In the genomic region with DNA sequence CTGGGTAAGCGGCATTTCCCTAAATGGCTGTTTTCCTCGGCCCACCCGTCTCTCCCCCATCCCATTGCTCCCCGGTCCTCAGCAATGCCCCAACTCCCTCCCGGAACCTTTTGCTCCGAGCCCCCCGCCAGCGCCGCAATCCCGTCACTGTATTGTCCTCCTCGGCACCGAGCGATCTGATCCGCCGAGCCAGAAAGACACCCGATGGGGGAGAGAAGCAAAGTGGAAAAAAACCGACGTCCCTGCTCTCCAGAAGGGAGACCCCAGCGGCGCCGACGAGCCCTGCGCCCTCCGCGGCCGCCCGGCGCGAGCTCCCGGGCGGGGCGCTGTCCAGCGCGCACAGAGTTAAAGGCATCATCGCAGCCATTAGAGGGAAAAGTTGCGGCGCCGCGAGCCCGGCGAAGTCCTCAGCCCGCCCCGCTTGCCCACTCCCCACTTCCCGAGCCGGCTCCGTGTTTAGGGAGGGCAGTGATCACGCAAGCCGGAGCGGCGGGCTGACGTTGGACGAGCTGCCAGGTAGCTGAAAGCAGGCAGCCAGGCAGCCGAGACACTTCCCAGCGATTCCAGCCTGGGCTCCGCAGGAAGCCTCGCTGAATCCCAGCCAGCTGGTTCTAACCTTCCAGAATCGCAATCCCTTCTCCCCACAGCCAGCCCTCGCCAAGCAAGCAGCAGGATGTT, we compare ENCODE assay signal across 1 cellular context.
TF ChIP-seq lines count a peak whose summit lies in the region.

A gene with protein sequence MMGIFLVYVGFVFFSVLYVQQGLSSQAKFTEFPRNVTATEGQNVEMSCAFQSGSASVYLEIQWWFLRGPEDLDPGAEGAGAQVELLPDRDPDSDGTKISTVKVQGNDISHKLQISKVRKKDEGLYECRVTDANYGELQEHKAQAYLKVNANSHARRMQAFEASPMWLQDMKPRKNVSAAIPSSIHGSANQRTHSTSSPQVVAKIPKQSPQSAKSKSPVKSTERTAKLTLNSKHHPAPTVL (plus strand): TSS at position 435 of the 678 bp plus-strand sequence. CDS start 356 bp downstream, outside the sequence.

TF ChIP-seq in HepG2, 621 proteins besides CTCF, POLR2A, EP300 and RAD21 (continued from another document and continues in another):
- TF ChIP-seq, protein P1, sequence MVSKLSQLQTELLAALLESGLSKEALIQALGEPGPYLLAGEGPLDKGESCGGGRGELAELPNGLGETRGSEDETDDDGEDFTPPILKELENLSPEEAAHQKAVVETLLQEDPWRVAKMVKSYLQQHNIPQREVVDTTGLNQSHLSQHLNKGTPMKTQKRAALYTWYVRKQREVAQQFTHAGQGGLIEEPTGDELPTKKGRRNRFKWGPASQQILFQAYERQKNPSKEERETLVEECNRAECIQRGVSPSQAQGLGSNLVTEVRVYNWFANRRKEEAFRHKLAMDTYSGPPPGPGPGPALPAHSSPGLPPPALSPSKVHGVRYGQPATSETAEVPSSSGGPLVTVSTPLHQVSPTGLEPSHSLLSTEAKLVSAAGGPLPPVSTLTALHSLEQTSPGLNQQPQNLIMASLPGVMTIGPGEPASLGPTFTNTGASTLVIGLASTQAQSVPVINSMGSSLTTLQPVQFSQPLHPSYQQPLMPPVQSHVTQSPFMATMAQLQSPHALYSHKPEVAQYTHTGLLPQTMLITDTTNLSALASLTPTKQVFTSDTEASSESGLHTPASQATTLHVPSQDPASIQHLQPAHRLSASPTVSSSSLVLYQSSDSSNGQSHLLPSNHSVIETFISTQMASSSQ (IDR thresholded peaks at IDR 0.05; ENCODE audit: low read depth), result no peak
- TF ChIP-seq, protein P1 (CRISPR knock-in tag; IDR thresholded peaks at IDR 0.05; ENCODE audit: borderline replicate concordance), result no peak
- TF ChIP-seq ZNF160 (CRISPR knock-in tag; IDR thresholded peaks at IDR 0.05) (no peak), HNRNPLL (IDR thresholded peaks at IDR 0.05; ENCODE audit: low read depth, low read length, poor library complexity, severe bottlenecking) (peak; percentile 41), ZNF224 (CRISPR knock-in tag; IDR thresholded peaks at IDR 0.05) (no peak), ZBTB8A (CRISPR knock-in tag; IDR thresholded peaks at IDR 0.05; ENCODE audit: borderline replicate concordance, low read depth) (no peak), ZNF383 (CRISPR knock-in tag; IDR thresholded peaks at IDR 0.05; ENCODE audit: borderline replicate concordance) (no peak), SKI (IDR thresholded peaks at IDR 0.05; ENCODE audit: partially characterized antibody) (no peak), ZNF652 (CRISPR knock-in tag; IDR thresholded peaks at IDR 0.05; ENCODE audit: borderline replicate concordance, low read depth) (peak; percentile 58), MATR3 (CRISPR knock-in tag; IDR thresholded peaks at IDR 0.05) (no peak), THYN1 (CRISPR knock-in tag; IDR thresholded peaks at IDR 0.05; ENCODE audit: borderline replicate concordance, low read depth) (no peak), SUZ12 (IDR thresholded peaks at IDR 0.05; ENCODE audit: low read depth, low read length) (no peak), U2AF2 (IDR thresholded peaks at IDR 0.05; ENCODE audit: low read depth, low read length) (no peak), CEBPB (IDR thresholded peaks at IDR 0.05; ENCODE audit: borderline replicate concordance, low read depth, low read length) (no peak), ZNF768 (CRISPR knock-in tag; IDR thresholded peaks at IDR 0.05) (no peak), PTBP1 (IDR thresholded peaks at IDR 0.05; ENCODE audit: low read depth, low read length, poor library complexity, severe bottlenecking) (no peak), ZZZ3 (CRISPR knock-in tag; IDR thresholded peaks at IDR 0.05; ENCODE audit: borderline replicate concordance) (no peak), ZNF382 (CRISPR knock-in tag; IDR thresholded peaks at IDR 0.05; ENCODE audit: borderline replicate concordance) (no peak), CENPX (CRISPR knock-in tag; IDR thresholded peaks at IDR 0.05) (no peak), NFIC (IDR thresholded peaks at IDR 0.05; ENCODE audit: low read length) (no peak), MIER2 (CRISPR knock-in tag; IDR thresholded peaks at IDR 0.05) (0 out of 2 replicates have a peak, but pooled peaks have one; percentile 49)
- TF ChIP-seq, protein P2, sequence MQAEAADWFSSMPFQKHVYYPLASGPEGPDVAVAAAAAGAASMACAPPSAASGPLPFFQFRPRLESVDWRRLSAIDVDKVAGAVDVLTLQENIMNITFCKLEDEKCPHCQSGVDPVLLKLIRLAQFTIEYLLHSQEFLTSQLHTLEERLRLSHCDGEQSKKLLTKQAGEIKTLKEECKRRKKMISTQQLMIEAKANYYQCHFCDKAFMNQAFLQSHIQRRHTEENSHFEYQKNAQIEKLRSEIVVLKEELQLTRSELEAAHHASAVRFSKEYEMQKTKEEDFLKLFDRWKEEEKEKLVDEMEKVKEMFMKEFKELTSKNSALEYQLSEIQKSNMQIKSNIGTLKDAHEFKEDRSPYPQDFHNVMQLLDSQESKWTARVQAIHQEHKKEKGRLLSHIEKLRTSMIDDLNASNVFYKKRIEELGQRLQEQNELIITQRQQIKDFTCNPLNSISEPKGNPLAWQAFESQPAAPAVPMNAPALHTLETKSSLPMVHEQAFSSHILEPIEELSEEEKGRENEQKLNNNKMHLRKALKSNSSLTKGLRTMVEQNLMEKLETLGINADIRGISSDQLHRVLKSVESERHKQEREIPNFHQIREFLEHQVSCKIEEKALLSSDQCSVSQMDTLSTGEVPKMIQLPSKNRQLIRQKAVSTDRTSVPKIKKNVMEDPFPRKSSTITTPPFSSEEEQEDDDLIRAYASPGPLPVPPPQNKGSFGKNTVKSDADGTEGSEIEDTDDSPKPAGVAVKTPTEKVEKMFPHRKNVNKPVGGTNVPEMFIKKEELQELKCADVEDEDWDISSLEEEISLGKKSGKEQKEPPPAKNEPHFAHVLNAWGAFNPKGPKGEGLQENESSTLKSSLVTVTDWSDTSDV (CRISPR knock-in tag; IDR thresholded peaks at IDR 0.05), result no peak
- TF ChIP-seq, protein P3, sequence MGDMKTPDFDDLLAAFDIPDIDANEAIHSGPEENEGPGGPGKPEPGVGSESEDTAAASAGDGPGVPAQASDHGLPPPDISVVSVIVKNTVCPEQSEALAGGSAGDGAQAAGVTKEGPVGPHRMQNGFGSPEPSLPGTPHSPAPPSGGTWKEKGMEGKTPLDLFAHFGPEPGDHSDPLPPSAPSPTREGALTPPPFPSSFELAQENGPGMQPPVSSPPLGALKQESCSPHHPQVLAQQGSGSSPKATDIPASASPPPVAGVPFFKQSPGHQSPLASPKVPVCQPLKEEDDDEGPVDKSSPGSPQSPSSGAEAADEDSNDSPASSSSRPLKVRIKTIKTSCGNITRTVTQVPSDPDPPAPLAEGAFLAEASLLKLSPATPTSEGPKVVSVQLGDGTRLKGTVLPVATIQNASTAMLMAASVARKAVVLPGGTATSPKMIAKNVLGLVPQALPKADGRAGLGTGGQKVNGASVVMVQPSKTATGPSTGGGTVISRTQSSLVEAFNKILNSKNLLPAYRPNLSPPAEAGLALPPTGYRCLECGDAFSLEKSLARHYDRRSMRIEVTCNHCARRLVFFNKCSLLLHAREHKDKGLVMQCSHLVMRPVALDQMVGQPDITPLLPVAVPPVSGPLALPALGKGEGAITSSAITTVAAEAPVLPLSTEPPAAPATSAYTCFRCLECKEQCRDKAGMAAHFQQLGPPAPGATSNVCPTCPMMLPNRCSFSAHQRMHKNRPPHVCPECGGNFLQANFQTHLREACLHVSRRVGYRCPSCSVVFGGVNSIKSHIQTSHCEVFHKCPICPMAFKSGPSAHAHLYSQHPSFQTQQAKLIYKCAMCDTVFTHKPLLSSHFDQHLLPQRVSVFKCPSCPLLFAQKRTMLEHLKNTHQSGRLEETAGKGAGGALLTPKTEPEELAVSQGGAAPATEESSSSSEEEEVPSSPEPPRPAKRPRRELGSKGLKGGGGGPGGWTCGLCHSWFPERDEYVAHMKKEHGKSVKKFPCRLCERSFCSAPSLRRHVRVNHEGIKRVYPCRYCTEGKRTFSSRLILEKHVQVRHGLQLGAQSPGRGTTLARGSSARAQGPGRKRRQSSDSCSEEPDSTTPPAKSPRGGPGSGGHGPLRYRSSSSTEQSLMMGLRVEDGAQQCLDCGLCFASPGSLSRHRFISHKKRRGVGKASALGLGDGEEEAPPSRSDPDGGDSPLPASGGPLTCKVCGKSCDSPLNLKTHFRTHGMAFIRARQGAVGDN (CRISPR knock-in tag; IDR thresholded peaks at IDR 0.05), result 0 out of 2 replicates have a peak, but pooled peaks have one; percentile 10
- TF ChIP-seq, protein P4, sequence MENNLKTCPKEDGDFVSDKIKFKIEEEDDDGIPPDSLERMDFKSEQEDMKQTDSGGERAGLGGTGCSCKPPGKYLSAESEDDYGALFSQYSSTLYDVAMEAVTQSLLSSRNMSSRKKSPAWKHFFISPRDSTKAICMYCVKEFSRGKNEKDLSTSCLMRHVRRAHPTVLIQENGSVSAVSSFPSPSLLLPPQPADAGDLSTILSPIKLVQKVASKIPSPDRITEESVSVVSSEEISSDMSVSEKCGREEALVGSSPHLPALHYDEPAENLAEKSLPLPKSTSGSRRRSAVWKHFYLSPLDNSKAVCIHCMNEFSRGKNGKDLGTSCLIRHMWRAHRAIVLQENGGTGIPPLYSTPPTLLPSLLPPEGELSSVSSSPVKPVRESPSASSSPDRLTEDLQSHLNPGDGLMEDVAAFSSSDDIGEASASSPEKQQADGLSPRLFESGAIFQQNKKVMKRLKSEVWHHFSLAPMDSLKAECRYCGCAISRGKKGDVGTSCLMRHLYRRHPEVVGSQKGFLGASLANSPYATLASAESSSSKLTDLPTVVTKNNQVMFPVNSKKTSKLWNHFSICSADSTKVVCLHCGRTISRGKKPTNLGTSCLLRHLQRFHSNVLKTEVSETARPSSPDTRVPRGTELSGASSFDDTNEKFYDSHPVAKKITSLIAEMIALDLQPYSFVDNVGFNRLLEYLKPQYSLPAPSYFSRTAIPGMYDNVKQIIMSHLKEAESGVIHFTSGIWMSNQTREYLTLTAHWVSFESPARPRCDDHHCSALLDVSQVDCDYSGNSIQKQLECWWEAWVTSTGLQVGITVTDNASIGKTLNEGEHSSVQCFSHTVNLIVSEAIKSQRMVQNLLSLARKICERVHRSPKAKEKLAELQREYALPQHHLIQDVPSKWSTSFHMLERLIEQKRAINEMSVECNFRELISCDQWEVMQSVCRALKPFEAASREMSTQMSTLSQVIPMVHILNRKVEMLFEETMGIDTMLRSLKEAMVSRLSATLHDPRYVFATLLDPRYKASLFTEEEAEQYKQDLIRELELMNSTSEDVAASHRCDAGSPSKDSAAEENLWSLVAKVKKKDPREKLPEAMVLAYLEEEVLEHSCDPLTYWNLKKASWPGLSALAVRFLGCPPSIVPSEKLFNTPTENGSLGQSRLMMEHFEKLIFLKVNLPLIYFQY (CRISPR knock-in tag; IDR thresholded peaks at IDR 0.05; ENCODE audit: borderline replicate concordance), result no peak
- TF ChIP-seq, protein P5, sequence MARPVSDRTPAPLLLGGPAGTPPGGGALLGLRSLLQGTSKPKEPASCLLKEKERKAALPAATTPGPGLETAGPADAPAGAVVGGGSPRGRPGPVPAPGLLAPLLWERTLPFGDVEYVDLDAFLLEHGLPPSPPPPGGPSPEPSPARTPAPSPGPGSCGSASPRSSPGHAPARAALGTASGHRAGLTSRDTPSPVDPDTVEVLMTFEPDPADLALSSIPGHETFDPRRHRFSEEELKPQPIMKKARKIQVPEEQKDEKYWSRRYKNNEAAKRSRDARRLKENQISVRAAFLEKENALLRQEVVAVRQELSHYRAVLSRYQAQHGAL (CRISPR knock-in tag; IDR thresholded peaks at IDR 0.05; ENCODE audit: not compliant biosample characterization), result no peak
- TF ChIP-seq, protein P6, sequence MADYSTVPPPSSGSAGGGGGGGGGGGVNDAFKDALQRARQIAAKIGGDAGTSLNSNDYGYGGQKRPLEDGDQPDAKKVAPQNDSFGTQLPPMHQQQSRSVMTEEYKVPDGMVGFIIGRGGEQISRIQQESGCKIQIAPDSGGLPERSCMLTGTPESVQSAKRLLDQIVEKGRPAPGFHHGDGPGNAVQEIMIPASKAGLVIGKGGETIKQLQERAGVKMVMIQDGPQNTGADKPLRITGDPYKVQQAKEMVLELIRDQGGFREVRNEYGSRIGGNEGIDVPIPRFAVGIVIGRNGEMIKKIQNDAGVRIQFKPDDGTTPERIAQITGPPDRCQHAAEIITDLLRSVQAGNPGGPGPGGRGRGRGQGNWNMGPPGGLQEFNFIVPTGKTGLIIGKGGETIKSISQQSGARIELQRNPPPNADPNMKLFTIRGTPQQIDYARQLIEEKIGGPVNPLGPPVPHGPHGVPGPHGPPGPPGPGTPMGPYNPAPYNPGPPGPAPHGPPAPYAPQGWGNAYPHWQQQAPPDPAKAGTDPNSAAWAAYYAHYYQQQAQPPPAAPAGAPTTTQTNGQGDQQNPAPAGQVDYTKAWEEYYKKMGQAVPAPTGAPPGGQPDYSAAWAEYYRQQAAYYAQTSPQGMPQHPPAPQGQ (CRISPR knock-in tag; IDR thresholded peaks at IDR 0.05; ENCODE audit: borderline replicate concordance), result no peak
- TF ChIP-seq, protein P7, sequence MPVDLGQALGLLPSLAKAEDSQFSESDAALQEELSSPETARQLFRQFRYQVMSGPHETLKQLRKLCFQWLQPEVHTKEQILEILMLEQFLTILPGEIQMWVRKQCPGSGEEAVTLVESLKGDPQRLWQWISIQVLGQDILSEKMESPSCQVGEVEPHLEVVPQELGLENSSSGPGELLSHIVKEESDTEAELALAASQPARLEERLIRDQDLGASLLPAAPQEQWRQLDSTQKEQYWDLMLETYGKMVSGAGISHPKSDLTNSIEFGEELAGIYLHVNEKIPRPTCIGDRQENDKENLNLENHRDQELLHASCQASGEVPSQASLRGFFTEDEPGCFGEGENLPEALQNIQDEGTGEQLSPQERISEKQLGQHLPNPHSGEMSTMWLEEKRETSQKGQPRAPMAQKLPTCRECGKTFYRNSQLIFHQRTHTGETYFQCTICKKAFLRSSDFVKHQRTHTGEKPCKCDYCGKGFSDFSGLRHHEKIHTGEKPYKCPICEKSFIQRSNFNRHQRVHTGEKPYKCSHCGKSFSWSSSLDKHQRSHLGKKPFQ (CRISPR knock-in tag; IDR thresholded peaks at IDR 0.05; ENCODE audit: insufficient replicate concordance), result no peak
- TF ChIP-seq, protein P8, sequence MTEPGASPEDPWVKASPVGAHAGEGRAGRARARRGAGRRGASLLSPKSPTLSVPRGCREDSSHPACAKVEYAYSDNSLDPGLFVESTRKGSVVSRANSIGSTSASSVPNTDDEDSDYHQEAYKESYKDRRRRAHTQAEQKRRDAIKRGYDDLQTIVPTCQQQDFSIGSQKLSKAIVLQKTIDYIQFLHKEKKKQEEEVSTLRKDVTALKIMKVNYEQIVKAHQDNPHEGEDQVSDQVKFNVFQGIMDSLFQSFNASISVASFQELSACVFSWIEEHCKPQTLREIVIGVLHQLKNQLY (CRISPR knock-in tag; IDR thresholded peaks at IDR 0.05), result no peak
